Comparison of ENCODE assay signal across 16 cellular contexts in genomic region chr10:32680803-32681557, GRCh38.
DNase-seq lines count a peak whose midpoint lies in the region; ATAC-seq and TF ChIP-seq lines count a peak whose summit lies in the region.
"Had no signal": no experiment of that assay in that cellular context is flagged by ENCODE, and none has a peak within 500 bp of the region (broad histone marks: within the 10 kb centered on the region; RNA-seq: fewer than 3 reads in every experiment).

No MANE protein-coding gene starts in this region.

- no peak overlapping the region for H2AFZ ChIP-seq in HCT116 (ENCODE audit: low read depth, low read length, poor library complexity, severe bottlenecking)

- H3K36me3 Mint-ChIP-seq in activated T-helper 1 cell treated with anti-CD3 and anti-CD28 coated beads, Interleukin-12 subunit alpha, Interleukin-12 subunit beta, Interleukin-2, Interleukin-4 antibody, amounts not matched to agents 30 ng/mL and 10 ng/mL and 1 ng/mL, durations not matched to agents 14 hours and 24 hours and 36 hours (ENCODE audit: low read depth): no peaks in the 10 kb centered on the region

- no peak overlapping the region for H3K9ac ChIP-seq in HCT116 (ENCODE audit: low read length)
- H3K9ac ChIP-seq: BLaER1 treated with 17β-estradiol and CSF1 and Interleukin-3, amounts not matched to agents 10 nM and 100 nM; KMS-11 had no signal

- BruUV-seq in HCT116 (replicated peaks; lab: Mats Ljungman, UMichigan): no TSS peak

- intact Hi-C loops in HCT116 (cut with micrococcal nuclease): no loop called here
- intact Hi-C loops in activated T-helper 1 cell treated with anti-CD3 and anti-CD28 coated beads, Interleukin-12 subunit alpha, Interleukin-12 subunit beta, Interleukin-2, Interleukin-4 antibody, amounts not matched to agents 30 ng/mL and 10 ng/mL and 1 ng/mL, durations not matched to agents 14 hours and 24 hours and 36 hours (cut with micrococcal nuclease): no loop called here

- peak overlapping the region; percentile 65 for H3K27ac Mint-ChIP-seq in activated T-helper 1 cell treated with anti-CD3 and anti-CD28 coated beads, Interleukin-12 subunit alpha, Interleukin-12 subunit beta, Interleukin-2, Interleukin-4 antibody, amounts not matched to agents 30 ng/mL and 10 ng/mL and 1 ng/mL, durations not matched to agents 14 hours and 24 hours and 36 hours

- no peak for TF ChIP-seq RAD21 in HCT116 (IDR thresholded peaks at IDR 0.05; ENCODE audit: low read depth)

- H3K27ac ChIP-seq in HCT116 (ENCODE audit: low read depth, low read length): no peak overlapping the region
- no peak overlapping the region for H3K27ac ChIP-seq in RWPE1
- H3K27ac ChIP-seq: BLaER1 treated with 17β-estradiol and CSF1 and Interleukin-3, amounts not matched to agents 10 nM and 100 nM; KMS-11 had no signal

- no peaks in the 10 kb centered on the region for H3K4me1 Mint-ChIP-seq in activated T-helper 1 cell treated with anti-CD3 and anti-CD28 coated beads, Interleukin-12 subunit alpha, Interleukin-12 subunit beta, Interleukin-2, Interleukin-4 antibody, amounts not matched to agents 30 ng/mL and 10 ng/mL and 1 ng/mL, durations not matched to agents 14 hours and 24 hours and 36 hours (ENCODE audit: low read depth)

- CTCF ChIA-PET in HCT116 (lab: Charles Lee) (no interaction called here), RWPE1 (lab: Yijun Ruan, JAX) (no interaction called here)

- POLR2A ChIA-PET in HCT116 (lab: Charles Lee): no interaction called here
- POLR2A ChIA-PET in RWPE1 (lab: Yijun Ruan, JAX; ENCODE audit: low non-redundant PET): no interaction called here

- H3K27me3 ChIP-seq in HCT116 (ENCODE audit: insufficient read depth, low read length): no peaks in the 10 kb centered on the region
- H3K27me3 ChIP-seq: BLaER1 treated with 17β-estradiol and CSF1 and Interleukin-3, amounts not matched to agents 10 nM and 100 nM had no signal

- no peaks in the 10 kb centered on the region for H3K36me3 ChIP-seq in HCT116 (ENCODE audit: control insufficient read depth in 1 of 2, insufficient read depth in 2 of 2, low read length in 2 of 2)
- H3K36me3 ChIP-seq: BLaER1 treated with 17β-estradiol and CSF1 and Interleukin-3, amounts not matched to agents 10 nM and 100 nM had no signal

- H3K4me1 ChIP-seq in HCT116 (ENCODE audit: control insufficient read depth in 1 of 2, insufficient read depth in 2 of 2, low read length in 2 of 2): peaks cover 0 to 7% of the 10 kb centered on the region in 2 experiments; a peak in 1 of 4 replicates
- H3K4me1 ChIP-seq: BLaER1 treated with 17β-estradiol and CSF1 and Interleukin-3, amounts not matched to agents 10 nM and 100 nM had no signal

- peaks cover 22% of the 10 kb centered on the region for H3K9me3 Mint-ChIP-seq in activated T-helper 1 cell treated with anti-CD3 and anti-CD28 coated beads, Interleukin-12 subunit alpha, Interleukin-12 subunit beta, Interleukin-2, Interleukin-4 antibody, amounts not matched to agents 30 ng/mL and 10 ng/mL and 1 ng/mL, durations not matched to agents 14 hours and 24 hours and 36 hours

- no peak for TF ChIP-seq CTCF in HCT116 (IDR thresholded peaks at IDR 0.05 in 2 of 3, conservative IDR thresholded peaks at IDR 0.05 in 1 of 3; ENCODE audit: borderline replicate concordance in 1 of 3, insufficient read depth in 1 of 3, low read depth in 2 of 3, low read length in 2 of 3)
- no peak for TF ChIP-seq CTCF in RWPE1 (conservative IDR thresholded peaks at IDR 0.05; ENCODE audit: low read depth)

- RAD21 ChIA-PET in HCT116 (lab: Charles Lee; ENCODE audit: low non-redundant PET in 1 of 2, low total read pairs in 2 of 2, uncharacterized antibody in 2 of 2, unreplicated experiment in 2 of 2): no interaction called here

- H3K9me3 ChIP-seq in HCT116 (ENCODE audit: control insufficient read depth in 1 of 2, insufficient read depth in 1 of 2, low read depth in 1 of 2, low read length in 2 of 2): no peaks in the 10 kb centered on the region

- H3K9me2 ChIP-seq in HCT116 (ENCODE audit: insufficient read depth): no peaks in the 10 kb centered on the region

- no peaks in the 10 kb centered on the region for H3K27me3 Mint-ChIP-seq in activated T-helper 1 cell treated with anti-CD3 and anti-CD28 coated beads, Interleukin-12 subunit alpha, Interleukin-12 subunit beta, Interleukin-2, Interleukin-4 antibody, amounts not matched to agents 30 ng/mL and 10 ng/mL and 1 ng/mL, durations not matched to agents 14 hours and 24 hours and 36 hours (ENCODE audit: insufficient read depth)

- H4K20me1 ChIP-seq in HCT116 (ENCODE audit: insufficient read depth): no peaks in the 10 kb centered on the region
- H4K20me1 ChIP-seq: BLaER1 treated with 17β-estradiol and CSF1 and Interleukin-3, amounts not matched to agents 10 nM and 100 nM had no signal

- peak; percentile 18 for DNase-seq in COLO829 (ENCODE audit: low spot score)
- DNase-seq in HCT116 (ENCODE audit: low read depth, low spot score): peak; percentile 16
- no peak for DNase-seq in activated T-helper 1 cell treated with anti-CD3 and anti-CD28 coated beads, Interleukin-12 subunit alpha, Interleukin-12 subunit beta, Interleukin-2, Interleukin-4 antibody, amounts not matched to agents 30 ng/mL and 10 ng/mL and 1 ng/mL, durations not matched to agents 14 hours and 24 hours and 36 hours (ENCODE audit: low spot score)
- peak; percentile 1 for DNase-seq in iris pigment epithelial cell (ENCODE audit: low read depth)
- no peak for DNase-seq in RWPE1 (ENCODE audit: low spot score)
- DNase-seq in SHP77 (lab: John Stamatoyannopoulos, UW): no peak
- DNase-seq: DMS 273 treated with DMSO at 0.1 percent for 48 hours, NCI-H1092, NCI-H1694, NCI-H446, NCI-H774, SIG-M5 had no signal

- H3K79me2 ChIP-seq in HCT116 (ENCODE audit: insufficient read depth, low read length): no peaks in the 10 kb centered on the region

- ATAC-seq in HCT116 (peak; percentile 54), GM21619 (IDR thresholded peaks at IDR 0.05; ENCODE audit: unreplicated experiment) (no peak)
- ATAC-seq: HepG2 had no signal

- no peak overlapping the region for H3K4me3 ChIP-seq in HCT116 (replicated peaks in 1 of 2; ENCODE audit: low read depth in 1 of 2, low read length in 2 of 2)
- H3K4me3 ChIP-seq: BLaER1 treated with 17β-estradiol and CSF1 and Interleukin-3, amounts not matched to agents 10 nM and 100 nM had no signal

- TF ChIP-seq POLR2A in HCT116 (IDR thresholded peaks at IDR 0.05; ENCODE audit: borderline replicate concordance, extremely low read depth, insufficient read depth, insufficient read length): no peak

- no peak overlapping the region for H3K4me2 ChIP-seq in HCT116 (ENCODE audit: low read length)
- H3K4me2 ChIP-seq: BLaER1 treated with 17β-estradiol and CSF1 and Interleukin-3, amounts not matched to agents 10 nM and 100 nM; KMS-11 had no signal

- H3K4me3 Mint-ChIP-seq in activated T-helper 1 cell treated with anti-CD3 and anti-CD28 coated beads, Interleukin-12 subunit alpha, Interleukin-12 subunit beta, Interleukin-2, Interleukin-4 antibody, amounts not matched to agents 30 ng/mL and 10 ng/mL and 1 ng/mL, durations not matched to agents 14 hours and 24 hours and 36 hours: no peak overlapping the region

TF ChIP-seq in HCT116, 20 proteins besides CTCF, POLR2A, EP300 and RAD21 (continues in another document):
- TF ChIP-seq CBX3 (IDR thresholded peaks at IDR 0.05; ENCODE audit: low read depth) (no peak), EGR1 (IDR thresholded peaks at IDR 0.05; ENCODE audit: low read depth) (no peak), JUND (IDR thresholded peaks at IDR 0.05) (no peak), ZBTB33 (IDR thresholded peaks at IDR 0.05; ENCODE audit: extremely low read depth, insufficient replicate concordance, low read length) (no peak), ATF3 (IDR thresholded peaks at IDR 0.05) (no peak), CEBPB (IDR thresholded peaks at IDR 0.05; ENCODE audit: low read depth) (no peak), ZFX (IDR thresholded peaks at IDR 0.05) (no peak), ELF1 (IDR thresholded peaks at IDR 0.05; ENCODE audit: borderline replicate concordance, low read depth) (no peak), TCF7L2 (IDR thresholded peaks at IDR 0.05; ENCODE audit: borderline replicate concordance, extremely low read depth, insufficient read depth, insufficient read length) (no peak), SIN3A (IDR thresholded peaks at IDR 0.05; ENCODE audit: low read depth) (no peak), FOSL1 (IDR thresholded peaks at IDR 0.05; ENCODE audit: low read depth) (no peak), SP1 (IDR thresholded peaks at IDR 0.05; ENCODE audit: low read depth) (no peak)

Comparison
In these comparisons a context has a peak if more than half of its experiments do, and no peak if none do; other contexts are left out.
1. DNase-seq: peak in COLO829 (single experiment), HCT116 (single experiment) and iris pigment epithelial cell (single experiment); none in activated T-helper 1 cell treated with anti-CD3 and anti-CD28 coated beads, Interleukin-12 subunit alpha, Interleukin-12 subunit beta, Interleukin-2, Interleukin-4 antibody, amounts not matched to agents 30 ng/mL and 10 ng/mL and 1 ng/mL, durations not matched to agents 14 hours and 24 hours and 36 hours (single experiment), RWPE1 (single experiment) and SHP77 (0 of 2).